ENCODE assay signal across 29 cellular contexts in the genomic region with DNA sequence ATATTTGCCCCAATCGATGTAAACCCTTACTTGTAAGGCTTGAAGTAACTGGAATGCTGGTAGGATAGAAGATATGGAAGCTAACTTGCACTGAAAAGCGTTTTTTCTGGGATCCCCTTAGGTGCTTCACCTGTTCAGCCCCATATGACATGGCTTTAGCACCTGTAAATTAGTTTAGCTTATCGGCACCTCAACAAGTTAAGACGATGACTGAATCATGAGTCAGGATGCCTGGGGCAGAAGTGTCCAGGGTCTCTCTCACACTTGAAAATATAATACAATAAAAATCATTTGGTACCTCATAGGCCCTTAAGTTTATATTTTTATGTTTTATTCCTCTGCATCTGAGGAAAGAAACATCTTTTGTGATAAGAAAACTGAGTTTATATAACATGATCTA.
"Had no signal": no experiment of that assay in that cellular context is flagged by ENCODE, and none has a peak within 500 bp of the region (broad histone marks: within the 10 kb centered on the region; RNA-seq: fewer than 3 reads in every experiment).

No MANE protein-coding gene starts in this region.

- H3K27ac ChIP-seq: left ventricle myocardium inferior, pancreas, prostate gland, skin epidermis, stomach, testis, thyroid gland, transverse colon, upper lobe of left lung, vagina had no signal

- H3K27me3 ChIP-seq: stomach, testis, thyroid gland, transverse colon, upper lobe of left lung, vagina had no signal

- H3K27ac Mint-ChIP-seq: immature natural killer cell; memory B cell; naive thymus-derived CD4-positive, alpha-beta T cell; natural killer cell treated with Interleukin-12 subunit alpha and Interleukin-12 subunit beta and Interleukin-15 and Interleukin-18, amount 100 ng/mL, for 72 hours; stimulated activated naive B cell treated with anti-CD40 and anti-IgM and Interleukin-4, amounts not matched to agents 10 μg/mL and 1 μg/mL and 100 μg/mL, for 72 hours had no signal

- DNase-seq: hypothalamus; immature natural killer cell; kidney; left ventricle myocardium inferior; midbrain; mucosa of descending colon; naive thymus-derived CD4-positive, alpha-beta T cell; pancreas; posterior cingulate gyrus; retina; stimulated activated CD4-positive, alpha-beta T cell treated with anti-CD3 and anti-CD28 coated beads, Interleukin-12 subunit alpha, Interleukin-12 subunit beta, amount 100 ng/mL, for 4 hours; stimulated activated CD4-positive, alpha-beta T cell treated with anti-CD3 and anti-CD28 coated beads, Interleukin-15, amount 100 ng/mL, for 24 hours; stimulated activated CD4-positive, alpha-beta T cell treated with anti-CD3 and anti-CD28 coated beads, Interleukin-2, amount 100 ng/mL, for 24 hours; stimulated activated CD4-positive, alpha-beta T cell treated with anti-CD3 and anti-CD28 coated beads, Interleukin-4, amount 100 ng/mL, for 1 hour; stimulated activated naive B cell treated with anti-CD40 and anti-IgM and Interleukin-4, amounts not matched to agents 10 μg/mL and 1 μg/mL and 100 μg/mL, for 72 hours; stimulated activated naive CD8-positive, alpha-beta T cell treated with anti-CD3 and anti-CD28 coated beads, Interleukin-15, Interleukin-2, amounts not matched to agents 100 U/mL and 50 U/mL, for 24 hours; stomach; testis; thyroid gland; transverse colon; upper lobe of left lung had no signal

- H3K4me1 Mint-ChIP-seq: immature natural killer cell; memory B cell; naive thymus-derived CD4-positive, alpha-beta T cell; stimulated activated naive B cell treated with anti-CD40 and anti-IgM and Interleukin-4, amounts not matched to agents 10 μg/mL and 1 μg/mL and 100 μg/mL, for 72 hours had no signal

- H3K27me3 Mint-ChIP-seq: memory B cell; naive thymus-derived CD4-positive, alpha-beta T cell; natural killer cell treated with Interleukin-12 subunit alpha and Interleukin-12 subunit beta and Interleukin-15 and Interleukin-18, amount 100 ng/mL, for 72 hours; stimulated activated naive B cell treated with anti-CD40 and anti-IgM and Interleukin-4, amounts not matched to agents 10 μg/mL and 1 μg/mL and 100 μg/mL, for 72 hours had no signal

- H3K9me3 ChIP-seq: pancreas, prostate gland, stomach, testis, thyroid gland, transverse colon, upper lobe of left lung, vagina had no signal

- H3K4me3 Mint-ChIP-seq: immature natural killer cell; memory B cell; naive thymus-derived CD4-positive, alpha-beta T cell; natural killer cell treated with Interleukin-12 subunit alpha and Interleukin-12 subunit beta and Interleukin-15 and Interleukin-18, amount 100 ng/mL, for 72 hours; stimulated activated naive B cell treated with anti-CD40 and anti-IgM and Interleukin-4, amounts not matched to agents 10 μg/mL and 1 μg/mL and 100 μg/mL, for 72 hours had no signal

- H3K4me3 ChIP-seq: left ventricle myocardium inferior, lung, mucosa of descending colon, pancreas, prostate gland, skin epidermis, stomach, testis, thyroid gland, transverse colon, upper lobe of left lung, vagina had no signal

- ATAC-seq: mucosa of descending colon; naive thymus-derived CD4-positive, alpha-beta T cell; natural killer cell treated with Interleukin-12 subunit alpha and Interleukin-12 subunit beta and Interleukin-15 and Interleukin-18, amount 100 ng/mL, for 72 hours; pancreas; right cardiac atrium; sciatic nerve; stimulated activated naive B cell treated with anti-CD40 and anti-IgM and Interleukin-4, amounts not matched to agents 10 μg/mL and 1 μg/mL and 100 μg/mL, for 72 hours; stimulated activated naive CD8-positive, alpha-beta T cell treated with anti-CD3 and anti-CD28 coated beads, Interleukin-15, Interleukin-2, amounts not matched to agents 100 U/mL and 50 U/mL, for 24 hours had no signal

- H3K36me3 Mint-ChIP-seq: memory B cell; naive thymus-derived CD4-positive, alpha-beta T cell; natural killer cell treated with Interleukin-12 subunit alpha and Interleukin-12 subunit beta and Interleukin-15 and Interleukin-18, amount 100 ng/mL, for 72 hours; stimulated activated naive B cell treated with anti-CD40 and anti-IgM and Interleukin-4, amounts not matched to agents 10 μg/mL and 1 μg/mL and 100 μg/mL, for 72 hours had no signal

- H3K4me1 ChIP-seq: left ventricle myocardium inferior, pancreas, prostate gland, stomach, testis, thyroid gland, transverse colon, upper lobe of left lung, vagina had no signal

- H3K36me3 ChIP-seq: left ventricle myocardium inferior, pancreas, prostate gland, stomach, thyroid gland, transverse colon, upper lobe of left lung, vagina had no signal
